In the genomic region with DNA sequence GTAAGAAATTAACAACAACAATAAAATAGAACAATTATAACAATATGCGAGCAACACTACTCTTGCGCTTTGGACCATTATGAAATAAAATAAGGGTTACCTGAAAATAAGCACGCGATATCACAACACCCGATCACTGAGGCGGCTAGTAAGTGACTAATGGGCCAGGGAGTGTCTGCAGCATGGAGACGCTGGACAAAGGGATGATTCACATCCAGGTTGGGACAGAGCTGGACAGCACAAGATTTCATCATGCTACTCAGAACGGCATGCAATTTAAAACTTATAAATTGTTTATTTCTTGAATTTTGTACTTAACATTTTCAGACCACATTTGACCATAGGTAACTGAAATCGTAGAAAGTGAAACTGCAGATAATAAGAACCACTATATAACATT, we compare ENCODE assay signal across 16 cellular contexts. TPM values are rescaled to one million over a fixed set of nuclear protein-coding genes. Genes with fewer than 3 reads are reported as not detected.
DNase-seq lines count a peak whose midpoint lies in the region; ATAC-seq and TF ChIP-seq lines count a peak whose summit lies in the region.
"Had no signal": no experiment of that assay in that cellular context is flagged by ENCODE, and none has a peak within 500 bp of the region (broad histone marks: within the 10 kb centered on the region; RNA-seq: fewer than 3 reads in every experiment).

No MANE protein-coding gene starts in this region.

- H2BK15ac ChIP-seq in IMR-90 (ENCODE audit: low read depth, low read length), result no peak overlapping the region

- TF ChIP-seq RAD21 in IMR-90 (IDR thresholded peaks at IDR 0.05; ENCODE audit: low read length), result no peak

- WGBS in IMR-90 (ENCODE audit: extremely low coverage in 2 of 2, insufficient read length in 1 of 2), 2 experiments, result no CpG with 5 or more reads among the region's 9 CpGs
- WGBS in endodermal cell (ENCODE audit: insufficient coverage in 1 of 2, insufficient read length in 1 of 2), 2 experiments, result 92 to 96% methylated on average over 5 to 8 of the region's 9 CpGs

- no peak overlapping the region for H3K9ac ChIP-seq in IMR-90 (ENCODE audit: low read depth, low read length)
- H3K9ac ChIP-seq in endodermal cell (ENCODE audit: extremely low read depth, low read length, poor library complexity, severe bottlenecking), result no peak overlapping the region

- peak; percentile 82 for DNase-seq in IMR-90
- peak; percentile 25 for DNase-seq in astrocyte of the hippocampus (ENCODE audit: low read depth, low spot score)
- DNase-seq in iris pigment epithelial cell (ENCODE audit: low read depth), result peak; percentile 96
- no peak for DNase-seq in HK-2 (ENCODE audit: unreplicated experiment)
- no peak for DNase-seq in endodermal cell
- DNase-seq in D341Med (ENCODE audit: low spot score), result no peak
- DNase-seq: activated CD8-positive, alpha-beta memory T cell treated with anti-CD3 and anti-CD28 coated beads, Interleukin-2, amount 50 U/mL, for 48 hours; DMS 273 treated with DMSO at 0.1 percent for 48 hours; esophagus squamous epithelium; NCI-H1092; stimulated activated CD4-positive, alpha-beta T cell treated with anti-CD3 and anti-CD28 coated beads, Interleukin-12 subunit alpha, Interleukin-12 subunit beta, amount 100 ng/mL, for 4 hours had no signal

- H3K23ac ChIP-seq in IMR-90 (ENCODE audit: low read depth, low read length), result no peak overlapping the region

- H3K27me3 ChIP-seq in ACC112 (ENCODE audit: insufficient read depth, low read length) (no peaks in the 10 kb centered on the region), IMR-90 (ENCODE audit: control insufficient read depth, insufficient read depth, low read length) (no peaks in the 10 kb centered on the region), endodermal cell (ENCODE audit: control insufficient read depth, insufficient read depth, low read length, poor library complexity, severe bottlenecking) (no peaks in the 10 kb centered on the region)
- H3K27me3 ChIP-seq: esophagus squamous epithelium had no signal

- H3K27ac Mint-ChIP-seq in endodermal cell, result no peak overlapping the region
- H3K27ac Mint-ChIP-seq: activated naive CD4-positive, alpha-beta T cell treated with anti-CD3 and anti-CD28 coated beads, Interleukin-2, amount 50 U/mL, for 24 hours; memory B cell had no signal

- no peak overlapping the region for H3K4me3 Mint-ChIP-seq in endodermal cell
- H3K4me3 Mint-ChIP-seq: activated naive CD4-positive, alpha-beta T cell treated with anti-CD3 and anti-CD28 coated beads, Interleukin-2, amount 50 U/mL, for 24 hours; memory B cell had no signal

- BruUV-seq in IMR-90 (replicated peaks; lab: Mats Ljungman, UMichigan), result no TSS peak

- no peaks in the 10 kb centered on the region for H3K27me3 Mint-ChIP-seq in endodermal cell (ENCODE audit: insufficient read depth)
- H3K27me3 Mint-ChIP-seq: activated naive CD4-positive, alpha-beta T cell treated with anti-CD3 and anti-CD28 coated beads, Interleukin-2, amount 50 U/mL, for 24 hours; memory B cell had no signal

- H3K79me1 ChIP-seq in IMR-90 (ENCODE audit: low read depth in 1 of 2, low read length in 2 of 2), result peaks cover 0 to 16% of the 10 kb centered on the region in 2 experiments; a peak in 2 of 4 replicates

- no peak overlapping the region for H2AFZ ChIP-seq in ACC112 (ENCODE audit: low read length, unreplicated experiment)
- H2AFZ ChIP-seq in IMR-90 (replicated peaks; ENCODE audit: low read length, poor library complexity), result no peak overlapping the region

- H3K27ac ChIP-seq in ACC112 (ENCODE audit: low read depth, low read length) (peak overlapping the region; percentile 39; the same call in 1 of the 2 replicates), IMR-90 (ENCODE audit: insufficient read depth, low read length) (no peak overlapping the region), endodermal cell (ENCODE audit: low read depth, low read length) (no peak overlapping the region)
- H3K27ac ChIP-seq: esophagus squamous epithelium had no signal

- in situ Hi-C loops in IMR-90 (cut with MboI; ENCODE audit: low sequenced_read_pairs), result no loop called here

- CTCF ChIA-PET in IMR-90 (lab: Yijun Ruan, JAX), result no interaction called here

- peaks cover 7% of the 10 kb centered on the region for H3K4me1 Mint-ChIP-seq in endodermal cell

- H3K4me3 ChIP-seq in ACC112 (ENCODE audit: low read depth, low read length), result no peak overlapping the region
- no peak overlapping the region for H3K4me3 ChIP-seq in IMR-90 (ENCODE audit: insufficient read depth, low read depth, low read length)
- H3K4me3 ChIP-seq in endodermal cell (ENCODE audit: low read length), result no peak overlapping the region
- H3K4me3 ChIP-seq: esophagus squamous epithelium had no signal

- H2AK5ac ChIP-seq in IMR-90 (ENCODE audit: low read depth, low read length), result no peak overlapping the region

- dilution Hi-C loops in IMR-90 (cut with HindIII; ENCODE audit: low sequenced_read_pairs, unreplicated experiment), result no loop called here

- H3K4me2 ChIP-seq in IMR-90 (ENCODE audit: low read depth, low read length), result no peak overlapping the region

- H3K79me2 ChIP-seq in ACC112 (ENCODE audit: control insufficient read depth, insufficient read depth, low read length, unreplicated experiment), result peaks cover 5% of the 10 kb centered on the region

- no peak overlapping the region for H2BK120ac ChIP-seq in IMR-90 (ENCODE audit: low read depth, low read length)

- POLR2A ChIA-PET in IMR-90 (lab: Charles Lee; ENCODE audit: unreplicated experiment), result no interaction called here

- H3K4me1 ChIP-seq in ACC112 (ENCODE audit: control insufficient read depth, insufficient read depth, low read length, unreplicated experiment) (peaks cover 20% of the 10 kb centered on the region), IMR-90 (ENCODE audit: control insufficient read depth, insufficient read depth, low read length) (no peaks in the 10 kb centered on the region), endodermal cell (ENCODE audit: control insufficient read depth, insufficient read depth, low read length) (no peaks in the 10 kb centered on the region)

- H3K9me3 Mint-ChIP-seq in endodermal cell, result no peaks in the 10 kb centered on the region
- H3K9me3 Mint-ChIP-seq: activated naive CD4-positive, alpha-beta T cell treated with anti-CD3 and anti-CD28 coated beads, Interleukin-2, amount 50 U/mL, for 24 hours; memory B cell had no signal

- H3K36me3 ChIP-seq in ACC112 (ENCODE audit: insufficient read depth, low read length), result peaks cover 16% of the 10 kb centered on the region
- peaks cover 4% of the 10 kb centered on the region; the same call in 1 of the 2 replicates for H3K36me3 ChIP-seq in IMR-90 (ENCODE audit: control insufficient read depth, insufficient read depth, low read length)
- H3K36me3 ChIP-seq in endodermal cell (ENCODE audit: control insufficient read depth, insufficient read depth, low read length), result peaks cover 9% of the 10 kb centered on the region

- H4K8ac ChIP-seq in IMR-90 (ENCODE audit: low read depth in 2 of 2, low read length in 2 of 2), result no peak overlapping the region

- H2AK9ac ChIP-seq in IMR-90 (replicated peaks; ENCODE audit: low read depth, low read length, poor library complexity), result no peak overlapping the region

- no peak overlapping the region for H3K14ac ChIP-seq in IMR-90 (replicated peaks; ENCODE audit: low read depth, low read length)

- H3K56ac ChIP-seq in IMR-90 (ENCODE audit: extremely low read depth, insufficient read depth, low read length), result no peak overlapping the region

- H2BK20ac ChIP-seq in IMR-90 (ENCODE audit: low read depth, low read length), result no peak overlapping the region

- H4K5ac ChIP-seq in IMR-90 (ENCODE audit: low read depth, low read length), result no peak overlapping the region

- no peaks in the 10 kb centered on the region for H3K9me1 ChIP-seq in IMR-90 (ENCODE audit: insufficient read depth, low read length)

- no peak for TF ChIP-seq POLR2A in IMR-90 (IDR thresholded peaks at IDR 0.05; ENCODE audit: low read depth, low read length)

- H4K20me1 ChIP-seq in IMR-90 (ENCODE audit: insufficient read depth, low read length), result no peaks in the 10 kb centered on the region

- H3K9me3 ChIP-seq in IMR-90 (ENCODE audit: control insufficient read depth, insufficient read depth, low read length), result no peaks in the 10 kb centered on the region
- H3K9me3 ChIP-seq in endodermal cell (ENCODE audit: control insufficient read depth, low read length), result no peaks in the 10 kb centered on the region
- H3K9me3 ChIP-seq: esophagus squamous epithelium had no signal

- ATAC-seq in IMR-90 (ENCODE audit: low read depth) (peak; percentile 42; the same call in 1 of the 2 replicates), HG03280 (IDR thresholded peaks at IDR 0.05; ENCODE audit: unreplicated experiment) (no peak)
- ATAC-seq: activated CD4-positive, CD25-positive, alpha-beta regulatory T cell treated with anti-CD3 and anti-CD28 coated beads, Interleukin-2, amount 50 U/mL, for 24 hours had no signal

- TF ChIP-seq CTCF in IMR-90 (conservative IDR thresholded peaks at IDR 0.05; ENCODE audit: low read depth, low read length) (no peak), endodermal cell (conservative IDR thresholded peaks at IDR 0.05) (no peak)

- H3K4ac ChIP-seq in IMR-90 (ENCODE audit: low read depth, low read length), result no peak overlapping the region

- no peak overlapping the region for H3K18ac ChIP-seq in IMR-90 (ENCODE audit: low read depth, low read length)

- H4K91ac ChIP-seq in IMR-90 (ENCODE audit: insufficient read depth, low read depth, low read length), result no peak overlapping the region

- no peak overlapping the region for H2BK5ac ChIP-seq in IMR-90 (ENCODE audit: low read depth, low read length, poor library complexity, severe bottlenecking)

- peaks cover 55% of the 10 kb centered on the region for H3K36me3 Mint-ChIP-seq in endodermal cell (ENCODE audit: low read depth)

- intact Hi-C loops in IMR-90 (cut with micrococcal nuclease), result no loop called here

TF ChIP-seq in IMR-90, 13 proteins besides CTCF, POLR2A, EP300 and RAD21:
- TF ChIP-seq FOS (IDR thresholded peaks at IDR 0.05; ENCODE audit: low read depth, low read length) (peak; percentile 57), MXI1 (IDR thresholded peaks at IDR 0.05; ENCODE audit: borderline replicate concordance, low read depth, low read length) (0 out of 2 replicates have a peak, but pooled peaks have one; percentile 17), CEBPB (IDR thresholded peaks at IDR 0.05; ENCODE audit: low read depth, low read length) (peak; percentile 84)
- TF ChIP-seq, protein P1, sequence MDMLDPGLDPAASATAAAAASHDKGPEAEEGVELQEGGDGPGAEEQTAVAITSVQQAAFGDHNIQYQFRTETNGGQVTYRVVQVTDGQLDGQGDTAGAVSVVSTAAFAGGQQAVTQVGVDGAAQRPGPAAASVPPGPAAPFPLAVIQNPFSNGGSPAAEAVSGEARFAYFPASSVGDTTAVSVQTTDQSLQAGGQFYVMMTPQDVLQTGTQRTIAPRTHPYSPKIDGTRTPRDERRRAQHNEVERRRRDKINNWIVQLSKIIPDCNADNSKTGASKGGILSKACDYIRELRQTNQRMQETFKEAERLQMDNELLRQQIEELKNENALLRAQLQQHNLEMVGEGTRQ (IDR thresholded peaks at IDR 0.05; ENCODE audit: low read depth, low read length), result no peak

RNA-seq across cellular contexts. Expression of a gene that starts 15.6 kb away (rescaled TPM):
- 36.6 and 45.5 TPM in 2 replicates for total RNA-seq in IMR-90 (2012; rRNA removed)
- polyA plus RNA-seq in IMR-90 (2012; rRNA removed), result 43.9 and 52.5 TPM in 2 replicates
- polyA plus RNA-seq in IMR-90 (2012; cell fraction: cytosol; rRNA removed), result 19.4 and 29.9 TPM in 2 replicates
- 4.4 and 19.8 TPM in 2 replicates for polyA plus RNA-seq in IMR-90 (2012; cell fraction: nucleus; rRNA removed; ENCODE audit: low replicate concordance)
- total RNA-seq in endodermal cell, result 10 to 100 TPM; 48.3 to 78.1 TPM
- 31.2 TPM for polyA plus RNA-seq in endodermal cell (2013, experiment 1 of 2)
- 26.6 TPM for polyA plus RNA-seq in endodermal cell (2013, experiment 2 of 2)

Comparison
In these comparisons a context has a peak if more than half of its experiments do, and no peak if none do; other contexts are left out.
1. DNase-seq: peak in IMR-90 (single experiment), astrocyte of the hippocampus (single experiment) and iris pigment epithelial cell (single experiment); none in HK-2 (single experiment), endodermal cell (single experiment) and D341Med (single experiment).